In genomic region chr11:46051102-46051501, GRCh38 we compare ENCODE assay signal across 32 cellular contexts.
A peak's percentile ranks its signal among the peaks of the same experiment; 100 is the strongest.
DNase-seq lines count a peak whose midpoint lies in the region; ATAC-seq and TF ChIP-seq lines count a peak whose summit lies in the region.
"Had no signal": no experiment of that assay in that cellular context is flagged by ENCODE, and none has a peak within 500 bp of the region (broad histone marks: within the 10 kb centered on the region; RNA-seq: fewer than 3 reads in every experiment).

No MANE protein-coding gene starts in this region.

- H3K27ac ChIP-seq in GM23248 (no peak overlapping the region), Karpas-422 (ENCODE audit: low read length) (peak overlapping the region; percentile 65), endodermal cell (ENCODE audit: low read depth, low read length) (peak overlapping the region; percentile 85), parathyroid adenoma (peak overlapping the region; percentile 68), WERI-Rb-1 (no peak overlapping the region), upper lobe of right lung (no peak overlapping the region)
- H3K27ac ChIP-seq: BLaER1 treated with 17β-estradiol and CSF1 and Interleukin-3, amounts not matched to agents 10 nM and 100 nM; psoas muscle had no signal

- H3K27ac Mint-ChIP-seq in endodermal cell: no peak overlapping the region
- H3K27ac Mint-ChIP-seq: activated CD4-positive, alpha-beta memory T cell treated with anti-CD3 and anti-CD28 coated beads, Interleukin-2, amount 10 ng/mL, durations not matched to agents 7 days and 5 days; activated naive CD4-positive, alpha-beta T cell treated with anti-CD3 and anti-CD28 coated beads, Interleukin-2, amount 10 ng/mL, durations not matched to agents 7 days and 5 days; activated T-helper 1 cell treated with anti-CD3 and anti-CD28 coated beads, Interleukin-12 subunit alpha, Interleukin-12 subunit beta, Interleukin-2, Interleukin-4 antibody, amounts not matched to agents 30 ng/mL and 10 ng/mL and 1 ng/mL, durations not matched to agents 14 hours and 24 hours and 36 hours; T-helper 2 cell treated with Interferon-gamma antibody and Interleukin-4, amounts not matched to agents 5 μg/mL and 100 μg/mL, for 36 hours had no signal

- H4K20me1 ChIP-seq in GM23248 (ENCODE audit: insufficient read depth) (no peaks in the 10 kb centered on the region), Karpas-422 (ENCODE audit: insufficient read depth, low read depth, low read length) (no peaks in the 10 kb centered on the region)

- in situ Hi-C loops in GM23248 (cut with MboI): no loop called here

- H3K4me3 ChIP-seq in GM23248: no peak overlapping the region
- no peak overlapping the region for H3K4me3 ChIP-seq in Karpas-422 (ENCODE audit: low read length)
- H3K4me3 ChIP-seq in endodermal cell (ENCODE audit: low read length): no peak overlapping the region
- H3K4me3 ChIP-seq in parathyroid adenoma (ENCODE audit: low read depth, low read length): no peak overlapping the region
- H3K4me3 ChIP-seq in WERI-Rb-1 (ENCODE audit: low read depth, low read length): no peak overlapping the region
- no peak overlapping the region for H3K4me3 ChIP-seq in upper lobe of right lung
- H3K4me3 ChIP-seq: adrenal gland; BLaER1 treated with 17β-estradiol and CSF1 and Interleukin-3, amounts not matched to agents 10 nM and 100 nM; body of pancreas; K562; psoas muscle; sigmoid colon; transverse colon had no signal

- H3K4me1 Mint-ChIP-seq in endodermal cell: peaks cover 65% of the 10 kb centered on the region
- H3K4me1 Mint-ChIP-seq: activated CD4-positive, alpha-beta memory T cell treated with anti-CD3 and anti-CD28 coated beads, Interleukin-2, amount 10 ng/mL, durations not matched to agents 7 days and 5 days; activated naive CD4-positive, alpha-beta T cell treated with anti-CD3 and anti-CD28 coated beads, Interleukin-2, amount 10 ng/mL, durations not matched to agents 7 days and 5 days had no signal

- peaks cover 5% of the 10 kb centered on the region for H3K36me3 Mint-ChIP-seq in endodermal cell (ENCODE audit: low read depth)

- H3K9me2 ChIP-seq in GM23248 (ENCODE audit: insufficient read depth) (no peaks in the 10 kb centered on the region), Karpas-422 (replicated peaks; ENCODE audit: insufficient read depth, low read length) (no peaks in the 10 kb centered on the region)

- no peaks in the 10 kb centered on the region for H3K9me3 Mint-ChIP-seq in endodermal cell
- H3K9me3 Mint-ChIP-seq: activated CD4-positive, alpha-beta memory T cell treated with anti-CD3 and anti-CD28 coated beads, Interleukin-2, amount 10 ng/mL, durations not matched to agents 7 days and 5 days; activated naive CD4-positive, alpha-beta T cell treated with anti-CD3 and anti-CD28 coated beads, Interleukin-2, amount 10 ng/mL, durations not matched to agents 7 days and 5 days; activated T-helper 1 cell treated with anti-CD3 and anti-CD28 coated beads, Interleukin-12 subunit alpha, Interleukin-12 subunit beta, Interleukin-2, Interleukin-4 antibody, amounts not matched to agents 30 ng/mL and 10 ng/mL and 1 ng/mL, durations not matched to agents 14 hours and 24 hours and 36 hours; immature natural killer cell; T-helper 2 cell treated with Interferon-gamma antibody and Interleukin-4, amounts not matched to agents 5 μg/mL and 100 μg/mL, for 36 hours had no signal

- H3K27me3 ChIP-seq in GM23248 (replicated peaks; ENCODE audit: insufficient read depth) (no peaks in the 10 kb centered on the region), Karpas-422 (ENCODE audit: low read length) (no peaks in the 10 kb centered on the region), endodermal cell (ENCODE audit: control insufficient read depth, insufficient read depth, low read length, poor library complexity, severe bottlenecking) (no peaks in the 10 kb centered on the region), parathyroid adenoma (ENCODE audit: control insufficient read depth, insufficient read depth, low read length) (no peaks in the 10 kb centered on the region), WERI-Rb-1 (ENCODE audit: insufficient read depth, low read depth, severe bottlenecking) (no peaks in the 10 kb centered on the region), upper lobe of right lung (no peaks in the 10 kb centered on the region)
- H3K27me3 ChIP-seq: adrenal gland; BLaER1 treated with 17β-estradiol and CSF1 and Interleukin-3, amounts not matched to agents 10 nM and 100 nM; body of pancreas; sigmoid colon; transverse colon had no signal

- H3K9me3 ChIP-seq in GM23248 (ENCODE audit: low read depth) (no peaks in the 10 kb centered on the region), Karpas-422 (ENCODE audit: low read length) (no peaks in the 10 kb centered on the region), endodermal cell (ENCODE audit: control insufficient read depth, low read length) (no peaks in the 10 kb centered on the region), parathyroid adenoma (ENCODE audit: control insufficient read depth, low read length) (no peaks in the 10 kb centered on the region), WERI-Rb-1 (ENCODE audit: severe bottlenecking) (no peaks in the 10 kb centered on the region), upper lobe of right lung (no peaks in the 10 kb centered on the region)
- H3K9me3 ChIP-seq: adrenal gland, body of pancreas, psoas muscle, sigmoid colon, transverse colon had no signal

- H3K36me3 ChIP-seq in GM23248 (ENCODE audit: low read depth) (0 out of 2 replicates have a peak, but pooled peaks cover 5% of the 10 kb centered on the region), Karpas-422 (ENCODE audit: insufficient read depth, low read length) (peaks cover 22% of the 10 kb centered on the region), endodermal cell (ENCODE audit: control insufficient read depth, insufficient read depth, low read length) (no peaks in the 10 kb centered on the region), parathyroid adenoma (ENCODE audit: control insufficient read depth, insufficient read depth, low read length) (no peaks in the 10 kb centered on the region), WERI-Rb-1 (peaks cover 8% of the 10 kb centered on the region; the same call in 1 of the 2 replicates), upper lobe of right lung (no peaks in the 10 kb centered on the region)
- H3K36me3 ChIP-seq: adrenal gland, sigmoid colon had no signal

- H3K4me1 ChIP-seq in GM23248 (ENCODE audit: insufficient read depth) (peaks cover 38% of the 10 kb centered on the region), Karpas-422 (ENCODE audit: low read length) (peaks cover 37% of the 10 kb centered on the region), endodermal cell (ENCODE audit: control insufficient read depth, insufficient read depth, low read length) (peaks cover 20% of the 10 kb centered on the region), parathyroid adenoma (peaks cover 31% of the 10 kb centered on the region), upper lobe of right lung (peaks cover 16% of the 10 kb centered on the region)

- no peak overlapping the region for H3K9ac ChIP-seq in GM23248
- H3K9ac ChIP-seq in Karpas-422 (ENCODE audit: low read length): no peak overlapping the region; the same call in 1 of the 2 replicates
- no peak overlapping the region for H3K9ac ChIP-seq in endodermal cell (ENCODE audit: extremely low read depth, low read length, poor library complexity, severe bottlenecking)
- no peak overlapping the region for H3K9ac ChIP-seq in parathyroid adenoma
- H3K9ac ChIP-seq: BLaER1 treated with 17β-estradiol and CSF1 and Interleukin-3, amounts not matched to agents 10 nM and 100 nM had no signal

- TF ChIP-seq CTCF in endodermal cell (conservative IDR thresholded peaks at IDR 0.05) (no peak), parathyroid adenoma (IDR thresholded peaks at IDR 0.05) (no peak), WERI-Rb-1 (IDR thresholded peaks at IDR 0.05; ENCODE audit: low read depth, low read length) (no peak), upper lobe of right lung (IDR thresholded peaks at IDR 0.05) (no peak)

- H3K4me3 Mint-ChIP-seq in endodermal cell: no peak overlapping the region
- H3K4me3 Mint-ChIP-seq: activated CD4-positive, alpha-beta memory T cell treated with anti-CD3 and anti-CD28 coated beads, Interleukin-2, amount 10 ng/mL, durations not matched to agents 7 days and 5 days; activated naive CD4-positive, alpha-beta T cell treated with anti-CD3 and anti-CD28 coated beads, Interleukin-2, amount 10 ng/mL, durations not matched to agents 7 days and 5 days; activated T-helper 1 cell treated with anti-CD3 and anti-CD28 coated beads, Interleukin-12 subunit alpha, Interleukin-12 subunit beta, Interleukin-2, Interleukin-4 antibody, amounts not matched to agents 30 ng/mL and 10 ng/mL and 1 ng/mL, durations not matched to agents 14 hours and 24 hours and 36 hours; immature natural killer cell; T-helper 2 cell treated with Interferon-gamma antibody and Interleukin-4, amounts not matched to agents 5 μg/mL and 100 μg/mL, for 36 hours had no signal

- H3F3A ChIP-seq in GM23248 (ENCODE audit: insufficient read depth): peaks cover 36% of the 10 kb centered on the region

- DNase-seq in GM23248: no peak
- DNase-seq in Karpas-422: no peak
- no peak for DNase-seq in endodermal cell
- DNase-seq in WERI-Rb-1: no peak
- DNase-seq in activated T-cell treated with anti-CD3 and anti-CD28 coated beads, Interleukin-2, amount 50 U/mL, for 1 hour: no peak
- DNase-seq in upper lobe of right lung: no peak
- DNase-seq: activated CD4-positive, alpha-beta memory T cell treated with anti-CD3 and anti-CD28 coated beads, Interleukin-2, amount 10 ng/mL, durations not matched to agents 7 days and 5 days; activated CD4-positive, alpha-beta T cell treated with anti-CD3 and anti-CD28 coated beads for 1 hour; activated CD8-positive, alpha-beta memory T cell treated with anti-CD3 and anti-CD28 coated beads, Interleukin-2, amount 50 U/mL, for 4 hours; activated naive CD4-positive, alpha-beta T cell treated with anti-CD3 and anti-CD28 coated beads, Interleukin-2, amount 10 ng/mL, durations not matched to agents 7 days and 5 days; adrenal gland; body of pancreas; COR-L47; DMS53; hypothalamus; immature natural killer cell; left colon; mammary epithelial cell; NCI-H1105; NCI-H2029; NCI-H510A treated with DMSO at 0.1 percent for 48 hours; OCI-M1; psoas muscle; sigmoid colon; stimulated activated CD4-positive, alpha-beta T cell treated with anti-CD3 and anti-CD28 coated beads, Interleukin-15, amount 100 ng/mL, for 24 hours; stimulated activated CD4-positive, alpha-beta T cell treated with anti-CD3 and anti-CD28 coated beads, Interleukin-4, amount 100 ng/mL, for 4 hours; transverse colon had no signal

- H2AFZ ChIP-seq in GM23248 (no peak overlapping the region), Karpas-422 (ENCODE audit: low read length) (no peak overlapping the region), parathyroid adenoma (no peak overlapping the region)

- WGBS in GM23248 (ENCODE audit: low coverage in 1 of 2, low lambda C conversion rate in 2 of 2, missing lambda C conversion rate in 2 of 2), 2 experiments: 69 to 79% methylated on average over 1 of the region's 1 CpG
- WGBS in endodermal cell (ENCODE audit: insufficient coverage in 1 of 2, insufficient read length in 1 of 2), 2 experiments: 80 to 89% methylated on average over 1 of the region's 1 CpG

- intact Hi-C loops in upper lobe of right lung (cut with DNase I): no loop called here

- H3K79me2 ChIP-seq in GM23248 (ENCODE audit: insufficient read depth): peaks cover 25% of the 10 kb centered on the region; the same call in 1 of the 2 replicates
- peaks cover 91% of the 10 kb centered on the region for H3K79me2 ChIP-seq in Karpas-422 (ENCODE audit: low read length)
- H3K79me2 ChIP-seq in parathyroid adenoma: peaks cover 2% of the 10 kb centered on the region

- no peaks in the 10 kb centered on the region for H3K27me3 Mint-ChIP-seq in endodermal cell (ENCODE audit: insufficient read depth)
- H3K27me3 Mint-ChIP-seq: activated CD4-positive, alpha-beta memory T cell treated with anti-CD3 and anti-CD28 coated beads, Interleukin-2, amount 10 ng/mL, durations not matched to agents 7 days and 5 days; activated naive CD4-positive, alpha-beta T cell treated with anti-CD3 and anti-CD28 coated beads, Interleukin-2, amount 10 ng/mL, durations not matched to agents 7 days and 5 days had no signal

- ATAC-seq in upper lobe of right lung: no peak
- ATAC-seq: body of pancreas, K562, left colon had no signal

- H3K4me2 ChIP-seq in GM23248 (ENCODE audit: unreplicated experiment): peak overlapping the region; percentile 48
- peak overlapping the region; percentile 38 for H3K4me2 ChIP-seq in Karpas-422 (ENCODE audit: low read depth, low read length, poor library complexity, severe bottlenecking)
- H3K4me2 ChIP-seq in parathyroid adenoma (ENCODE audit: low read length): no peak overlapping the region
- H3K4me2 ChIP-seq: BLaER1 treated with 17β-estradiol and CSF1 and Interleukin-3, amounts not matched to agents 10 nM and 100 nM had no signal

Comparison
In these comparisons a context has a peak if more than half of its experiments do, and no peak if none do; other contexts are left out.
1. H3K27ac ChIP-seq: peak in Karpas-422 (single experiment), endodermal cell (single experiment) and parathyroid adenoma (single experiment); none in GM23248 (single experiment), WERI-Rb-1 (single experiment) and upper lobe of right lung (single experiment).